ENCODE assay signal across 20 cellular contexts in the genomic region with DNA sequence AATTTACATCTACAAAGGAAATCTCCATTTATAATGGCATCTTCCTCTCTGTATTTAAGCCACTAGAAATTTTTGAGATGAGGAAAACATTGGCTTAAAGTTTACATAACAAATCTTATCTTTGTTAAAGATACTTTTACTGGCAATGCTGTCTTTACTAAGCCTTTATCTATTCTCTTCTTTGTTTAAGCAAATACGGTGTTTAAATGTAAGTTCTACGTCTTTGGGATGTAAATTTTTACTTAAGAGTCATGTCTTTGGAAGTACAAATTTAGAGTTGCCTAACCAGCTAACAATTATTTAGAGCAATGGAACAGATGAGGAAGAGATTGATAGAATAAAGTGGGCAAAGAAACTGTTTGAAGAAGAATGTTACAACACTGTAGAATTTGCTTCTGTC.
"Had no signal": no experiment of that assay in that cellular context is flagged by ENCODE, and none has a peak within 500 bp of the region (broad histone marks: within the 10 kb centered on the region; RNA-seq: fewer than 3 reads in every experiment).

No MANE protein-coding gene starts in this region.

- H3K27ac ChIP-seq: epithelial cell of prostate, esophagus muscularis mucosa, gastroesophageal sphincter, pancreas, thyroid gland, vagina had no signal

- H3K4me2 ChIP-seq: smooth muscle cell had no signal

- ATAC-seq: gastroesophageal sphincter, right cardiac atrium had no signal

- H3K27me3 Mint-ChIP-seq: naive B cell, progenitor cell of endocrine pancreas, type B pancreatic cell had no signal

- H3K27ac Mint-ChIP-seq: naive B cell, nephron, progenitor cell of endocrine pancreas, type B pancreatic cell had no signal

- H3K9me3 ChIP-seq: esophagus muscularis mucosa, gastroesophageal sphincter, pancreas, thyroid gland, vagina had no signal

- H3K4me1 Mint-ChIP-seq: naive B cell, nephron had no signal

- H3K9me3 Mint-ChIP-seq: nephron, type B pancreatic cell had no signal

- H3K4me3 ChIP-seq: esophagus muscularis mucosa, gastroesophageal sphincter, pancreas, smooth muscle cell, thyroid gland, vagina had no signal

- H3K36me3 ChIP-seq: esophagus muscularis mucosa, gastroesophageal sphincter, pancreas, thyroid gland, vagina had no signal

- H3K36me3 Mint-ChIP-seq: naive B cell, type B pancreatic cell had no signal

- H3K4me1 ChIP-seq: esophagus muscularis mucosa, gastroesophageal sphincter, pancreas, thyroid gland, vagina had no signal

- DNase-seq: effector memory CD4-positive, alpha-beta T cell; foreskin fibroblast; glutamatergic neuron; kidney glomerular epithelial cell; mesendoderm; naive B cell; occipital lobe; pancreas; right cardiac atrium; stimulated activated CD4-positive, alpha-beta T cell treated with anti-CD3 and anti-CD28 coated beads, Interleukin-2, amount 100 ng/mL, for 48 hours; stimulated activated naive CD4-positive, alpha-beta T cell treated with Interleukin-2 at 50 U/mL for 16 hours; thyroid gland had no signal

- H3K4me3 Mint-ChIP-seq: naive B cell, nephron, type B pancreatic cell had no signal

- H3K27me3 ChIP-seq: esophagus muscularis mucosa, gastroesophageal sphincter, pancreas, thyroid gland, vagina had no signal
